In the genomic region with DNA sequence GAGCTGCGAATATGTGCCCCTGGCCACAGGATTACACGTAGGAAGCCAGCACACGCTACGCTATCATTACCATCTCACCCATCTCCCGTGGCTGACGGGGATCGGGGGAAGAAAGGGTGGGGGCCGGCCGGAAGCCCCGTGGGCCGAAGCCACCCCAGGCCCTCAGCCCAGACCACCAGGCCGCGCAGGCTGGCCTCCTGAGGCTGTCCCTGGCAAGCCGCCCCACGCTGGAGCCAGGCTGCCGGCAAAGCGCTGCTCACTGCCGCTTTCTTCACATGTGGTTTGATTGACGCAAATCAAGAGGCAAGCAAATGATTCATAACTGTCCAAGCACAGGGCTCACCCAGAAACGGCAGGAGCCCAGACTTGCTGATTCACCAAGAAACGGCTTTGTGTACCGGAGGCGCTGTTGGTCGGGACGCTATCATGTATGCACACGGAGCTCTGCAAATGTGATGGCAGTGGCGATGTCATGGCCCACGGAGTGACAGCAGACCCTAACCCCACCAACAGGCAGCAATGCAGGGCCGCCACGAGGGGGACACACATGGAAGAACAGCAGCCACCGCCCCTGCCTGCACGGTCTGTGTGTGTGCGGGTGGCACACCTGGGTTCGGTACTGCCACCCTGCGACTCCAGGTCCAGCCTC, we compare ENCODE assay signal across 8 cellular contexts.
DNase-seq lines count a peak whose midpoint lies in the region; ATAC-seq lines count a peak whose summit lies in the region.

No MANE protein-coding gene starts in this region.

- H3K36me3 Mint-ChIP-seq in T-cell: peaks cover 10% of the 10 kb centered on the region

- H3K36me3 ChIP-seq in skeletal muscle tissue (ENCODE audit: control insufficient read depth in 3 of 3, insufficient read depth in 3 of 3, low read length in 3 of 3): peaks cover 0 to 5% (median 4%) of the 10 kb centered on the region in 3 donors

- H3K9ac ChIP-seq in skeletal muscle tissue (ENCODE audit: low read depth in 1 of 3, low read length in 3 of 3): peak overlapping the region; percentile 47 to 76 (median 58)

- intact Hi-C loops in left ventricle myocardium superior (cut with micrococcal nuclease): no loop called here

- no peaks in the 10 kb centered on the region for H3K9me3 ChIP-seq in skeletal muscle tissue (ENCODE audit: control insufficient read depth in 3 of 3, low read length in 3 of 3)

- H3K27ac ChIP-seq in adipose tissue (ENCODE audit: low read depth, low read length) (peak overlapping the region; percentile 60), skeletal muscle tissue (ENCODE audit: low read depth, low read length) (peak overlapping the region; percentile 89)

- H3K9me3 Mint-ChIP-seq in T-cell: no peaks in the 10 kb centered on the region

- ATAC-seq in HG02870 (IDR thresholded peaks at IDR 0.05; ENCODE audit: unreplicated experiment) (peak; percentile 61), T-cell (replicated peaks in 1 of 4) (peak; percentile 95 to 96 (median 96)), left ventricle myocardium superior (peak; percentile 78), GM21360 (IDR thresholded peaks at IDR 0.05; ENCODE audit: unreplicated experiment) (no peak)

- peaks cover 87 to 99% (median 96%) of the 10 kb centered on the region in 3 donors for H3K4me1 ChIP-seq in skeletal muscle tissue (ENCODE audit: control insufficient read depth in 3 of 3, insufficient read depth in 3 of 3, low read length in 3 of 3)

- 31 to 79% (median 42%) methylated on average over 35 of the region's 35 CpGs for WGBS in adipose tissue, 3 donors

- CTCF ChIA-PET in T-cell (lab: Charles Lee): interaction anchor here in 1 of 2 donors (1.0 to 1.9 kb wide), 3 partner anchors 7 to 45 kb away, joined by 3 to 8 read pairs (median 3); no protein-coding TSS in a partner anchor

- no peaks in the 10 kb centered on the region for H3K27me3 Mint-ChIP-seq in T-cell

- H3K27ac Mint-ChIP-seq in T-cell: peak overlapping the region; percentile 87 to 88

- DNase-seq in CD1c-positive myeloid dendritic cell (ENCODE audit: extremely low spot score): peak; percentile 95
- peak; percentile 55 to 88 (median 79) for DNase-seq in T-cell
- peak; percentile 86 for DNase-seq in left ventricle myocardium superior
- no peak for DNase-seq in cerebellar nuclear complex (lab: John Stamatoyannopoulos, UW)

- H3K27me3 ChIP-seq in skeletal muscle tissue (ENCODE audit: control insufficient read depth in 3 of 3, insufficient read depth in 3 of 3, low read length in 3 of 3): no peaks in the 10 kb centered on the region

- POLR2A ChIA-PET in T-cell (lab: Charles Lee): interaction anchor here in 1 of 2 donors (0.6 to 1.2 kb wide), 3 partner anchors 9 to 585 kb away, joined by 3 to 15 read pairs (median 4); no protein-coding TSS in a partner anchor

- peak overlapping the region; percentile 35 to 64 (median 54) for H3K4me3 ChIP-seq in skeletal muscle tissue (ENCODE audit: low read length in 3 of 3)

- peaks cover 58 to 78% (median 78%) of the 10 kb centered on the region in 3 donors for H3K4me1 Mint-ChIP-seq in T-cell

- peak overlapping the region; percentile 70 to 81 (median 72) for H3K4me3 Mint-ChIP-seq in T-cell

Comparison
In these comparisons a context has a peak if more than half of its experiments do, and no peak if none do; other contexts are left out.
1. DNase-seq: peak in CD1c-positive myeloid dendritic cell (single experiment), T-cell (34 of 34) and left ventricle myocardium superior (single experiment); none in cerebellar nuclear complex (0 of 2).